In genomic region chr19:11225815-11226214, GRCh38 we compare ENCODE assay signal across 32 cellular contexts. TPM values are rescaled to one million over a fixed set of nuclear protein-coding genes. Genes with fewer than 3 reads are reported as not detected.
DNase-seq lines count a peak whose midpoint lies in the region; ATAC-seq, FAIRE-seq and TF ChIP-seq lines count a peak whose summit lies in the region.
"Had no signal": no experiment of that assay in that cellular context is flagged by ENCODE, and none has a peak within 500 bp of the region (broad histone marks: within the 10 kb centered on the region; RNA-seq: fewer than 3 reads in every experiment).

No MANE protein-coding gene starts in this region.

- H3K9me1 ChIP-seq in K562 (ENCODE audit: control insufficient read depth, insufficient read depth, low read length) = peaks cover 4% of the 10 kb centered on the region

- peaks cover 35% of the 10 kb centered on the region for H3K36me3 Mint-ChIP-seq in WTC11
- H3K36me3 Mint-ChIP-seq: CD14-positive monocyte had no signal

- no peak overlapping the region for H3K4me2 ChIP-seq in HepG2 (ENCODE audit: low read depth, low read length)
- no peak overlapping the region for H3K4me2 ChIP-seq in K562 (ENCODE audit: insufficient read depth, low read length)
- H3K4me2 ChIP-seq: BLaER1 had no signal

- H3K27me3 ChIP-seq in HepG2 (ENCODE audit: control insufficient read depth in 1 of 2, insufficient read depth in 2 of 2, low read length in 2 of 2) (no peaks in the 10 kb centered on the region), right lobe of liver (no peaks in the 10 kb centered on the region), K562 (ENCODE audit: control insufficient read depth in 2 of 2, insufficient read depth in 2 of 2, low read length in 2 of 2) (no peaks in the 10 kb centered on the region), subcutaneous abdominal adipose tissue (ENCODE audit: control insufficient read depth in 5 of 5, insufficient read depth in 4 of 5, low read length in 5 of 5) (no peaks in the 10 kb centered on the region)
- H3K27me3 ChIP-seq: BE2C, BLaER1 had no signal

- CTCF ChIA-PET in HepG2 (lab: Yijun Ruan, JAX; ENCODE audit: low intra/inter-chr PET ratio, low total read pairs) = no interaction called here
- CTCF ChIA-PET in WTC11 (lab: Charles Lee) = interaction anchor here (0.9 to 1.0 kb wide), 2 partner anchors 18 to 68 kb away, joined by 3 read pairs; no protein-coding TSS in a partner anchor
- CTCF ChIA-PET in K562 (lab: Yijun Ruan, JAX; ENCODE audit: low intra/inter-chr PET ratio) = interaction anchor here (0.6 kb wide), 1 partner anchor 25 kb away, joined by 3 read pairs; no protein-coding TSS in a partner anchor

- TF ChIP-seq RAD21 in HepG2 (CRISPR knock-in tag; IDR thresholded peaks at IDR 0.05) (no peak), K562 (CRISPR knock-in tag; conservative IDR thresholded peaks at IDR 0.05 in 1 of 2, IDR thresholded peaks at IDR 0.05 in 1 of 2) (no peak)

- H3K36me3 ChIP-seq in HepG2 (replicated peaks in 1 of 2; ENCODE audit: control insufficient read depth in 1 of 2, insufficient read depth in 2 of 2, low read length in 2 of 2) = peaks cover 7 to 24% of the 10 kb centered on the region in 2 experiments; a peak in 4 of 5 replicates
- H3K36me3 ChIP-seq in right lobe of liver = peaks cover 0 to 14% (median 9%) of the 10 kb centered on the region in 4 donors
- no peaks in the 10 kb centered on the region for H3K36me3 ChIP-seq in K562 (ENCODE audit: control insufficient read depth, insufficient read depth, low read length)
- H3K36me3 ChIP-seq in subcutaneous abdominal adipose tissue (ENCODE audit: control insufficient read depth in 5 of 5, insufficient read depth in 5 of 5, low read length in 5 of 5) = peaks cover 6 to 74% (median 69%) of the 10 kb centered on the region in 5 donors
- H3K36me3 ChIP-seq: BE2C, BLaER1 had no signal

- no peak overlapping the region for H2AFZ ChIP-seq in HepG2 (ENCODE audit: low read length)
- H2AFZ ChIP-seq in K562 (ENCODE audit: low read depth, low read length) = no peak overlapping the region

- H4K20me1 ChIP-seq in HepG2 (ENCODE audit: insufficient read depth, low read length) (no peaks in the 10 kb centered on the region), K562 (replicated peaks; ENCODE audit: control insufficient read depth, insufficient read depth, low read length) (peaks cover 3% of the 10 kb centered on the region; the same call in 1 of the 2 replicates)
- H4K20me1 ChIP-seq: BLaER1 had no signal

- BruUV-seq in HepG2 (replicated peaks; lab: Mats Ljungman, UMichigan) (no TSS peak), K562 (replicated peaks; lab: Mats Ljungman, UMichigan) (no TSS peak)

- H3K9ac ChIP-seq in HepG2 (ENCODE audit: insufficient read depth, low read depth, low read length) (no peak overlapping the region), K562 (ENCODE audit: insufficient read depth in 1 of 2, low read depth in 2 of 2, low read length in 2 of 2) (no peak overlapping the region), subcutaneous abdominal adipose tissue (ENCODE audit: low read length in 5 of 5) (no peak overlapping the region)
- H3K9ac ChIP-seq: BLaER1 had no signal

- H3K27ac Mint-ChIP-seq in WTC11 = no peak overlapping the region
- H3K27ac Mint-ChIP-seq: CD4-positive, alpha-beta memory T cell; CD4-positive, CD25-positive, alpha-beta regulatory T cell; CD8-positive, alpha-beta memory T cell had no signal

- H3K27me3 Mint-ChIP-seq in WTC11 (ENCODE audit: low read depth) = no peaks in the 10 kb centered on the region
- H3K27me3 Mint-ChIP-seq: CD4-positive, CD25-positive, alpha-beta regulatory T cell had no signal

- POLR2A ChIA-PET in HepG2 (lab: Yijun Ruan, JAX) (no interaction called here), WTC11 (lab: Charles Lee) (no interaction called here), K562 (lab: Yijun Ruan, JAX) (no interaction called here)

- H3K9me3 ChIP-seq in HepG2 (ENCODE audit: low read length) (no peaks in the 10 kb centered on the region), right lobe of liver (no peaks in the 10 kb centered on the region), K562 (replicated peaks; ENCODE audit: control insufficient read depth, insufficient read depth, low read depth, low read length) (peaks cover 4% of the 10 kb centered on the region; the same call in 1 of the 2 replicates), subcutaneous abdominal adipose tissue (ENCODE audit: control insufficient read depth in 5 of 5, low read length in 5 of 5) (peaks cover 0 to 13% (median 11%) of the 10 kb centered on the region in 5 donors)

- TF ChIP-seq CTCF in HepG2 (CRISPR knock-in tag; IDR thresholded peaks at IDR 0.05) = no peak
- TF ChIP-seq CTCF in right lobe of liver (IDR thresholded peaks at IDR 0.05) = no peak
- TF ChIP-seq CTCF in WTC11 (IDR thresholded peaks at IDR 0.05) = no peak
- no peak for TF ChIP-seq CTCF in K562 (IDR thresholded peaks at IDR 0.05 in 2 of 3, conservative IDR thresholded peaks at IDR 0.05 in 1 of 3; ENCODE audit: insufficient read depth in 2 of 3, low read depth in 1 of 3, low read length in 3 of 3)

- 98% methylated on average over 3 of the region's 3 CpGs for WGBS in HepG2 (ENCODE audit: low lambda C conversion rate)
- WGBS in right lobe of liver (ENCODE audit: insufficient coverage, low coverage, low lambda C conversion rate, missing lambda C conversion rate) = no CpG with 5 or more reads among the region's 3 CpGs
- 92% methylated on average over 3 of the region's 3 CpGs for WGBS in K562 (ENCODE audit: insufficient coverage, low coverage, missing lambda C conversion rate)

- peaks cover 14% of the 10 kb centered on the region for H3K9me3 Mint-ChIP-seq in WTC11

- no peak for TF ChIP-seq POLR2A in HepG2 (IDR thresholded peaks at IDR 0.05; ENCODE audit: insufficient read depth in 1 of 2, low read depth in 2 of 2, low read length in 2 of 2)
- no peak for TF ChIP-seq POLR2A in right lobe of liver (IDR thresholded peaks at IDR 0.05)
- TF ChIP-seq POLR2A in K562 (conservative IDR thresholded peaks at IDR 0.05) = no peak

- in situ Hi-C loops in HepG2 (cut with HindIII; ENCODE audit: extremely low pct_ligation_motif_present, low pct_unique_long_range_greater_than_20kb) = no loop called here
- in situ Hi-C loops in K562 (cut with MboI) = no loop called here
- in situ Hi-C loops in G401 (cut with HindIII; ENCODE audit: low sequenced_read_pairs) = no loop called here

- TF ChIP-seq EP300 in HepG2 (IDR thresholded peaks at IDR 0.05; ENCODE audit: low read depth in 2 of 2, low read length in 2 of 2) = no peak
- no peak for TF ChIP-seq EP300 in HepG2 (CRISPR knock-in tag; IDR thresholded peaks at IDR 0.05; ENCODE audit: borderline replicate concordance)
- no peak for TF ChIP-seq EP300 in K562 (IDR thresholded peaks at IDR 0.05; ENCODE audit: low read length)

- H3K27ac ChIP-seq in HepG2 (ENCODE audit: extremely low read length, insufficient read depth, low read length) = no peak overlapping the region
- peak overlapping the region in 1 of 3 donors; percentile 71 for H3K27ac ChIP-seq in right lobe of liver
- no peak overlapping the region for H3K27ac ChIP-seq in K562 (ENCODE audit: extremely low read depth, low read depth, low read length)
- peak overlapping the region; percentile 74 for H3K27ac ChIP-seq in subcutaneous abdominal adipose tissue (ENCODE audit: low read depth, low read length)
- H3K27ac ChIP-seq: BLaER1 had no signal

- ATAC-seq in HepG2 (no peak), right lobe of liver (no peak), WTC11 (no peak), K562 (no peak), left colon (no peak)

- no peaks in the 10 kb centered on the region for H3K79me2 ChIP-seq in HepG2 (ENCODE audit: insufficient read depth, low read length)
- no peaks in the 10 kb centered on the region for H3K79me2 ChIP-seq in K562 (ENCODE audit: control insufficient read depth, insufficient read depth, low read length)

- intact Hi-C loops in HepG2 (cut with micrococcal nuclease; ENCODE audit: unreplicated experiment) (no loop called here), right lobe of liver (cut with DNase I) (no loop called here), K562 (cut with micrococcal nuclease) (no loop called here), left colon (cut with DNase I, micrococcal nuclease) (no loop called here)

- no peak for DNase-seq in HepG2 (ENCODE audit: low spot score)
- DNase-seq in right lobe of liver = no peak
- no peak for DNase-seq in WTC11 (ENCODE audit: low spot score)
- DNase-seq in K562 (ENCODE audit: extremely low read depth in 1 of 4, low spot score in 3 of 4) = no peak
- no peak for DNase-seq in G401 (ENCODE audit: low spot score)
- DNase-seq in left colon = no peak
- no peak for DNase-seq in superior temporal gyrus (ENCODE audit: extremely low spot score)
- DNase-seq: 8988T; ACHN; BE2C; C1 segment of cervical spinal cord; CD4-positive, alpha-beta memory T cell; CD4-positive, CD25-positive, alpha-beta regulatory T cell; CD8-positive, alpha-beta memory T cell; COR-L47; DMS 273 treated with DMSO at 0.1 percent for 48 hours; DMS153; DMS53; DMS79; DND-41; EL; GF-D8 had no signal

- H3K4me1 ChIP-seq in HepG2 (ENCODE audit: insufficient read depth, low read length) (peaks cover 7% of the 10 kb centered on the region), right lobe of liver (peaks cover 0 to 11% (median 4%) of the 10 kb centered on the region in 4 donors), K562 (replicated peaks in 1 of 2; ENCODE audit: control insufficient read depth in 2 of 2, insufficient read depth in 2 of 2, low read length in 2 of 2) (peaks cover 4 to 18% of the 10 kb centered on the region in 2 experiments; a peak in 3 of 5 replicates), subcutaneous abdominal adipose tissue (ENCODE audit: control insufficient read depth in 5 of 5, insufficient read depth in 5 of 5, low read length in 5 of 5) (peaks cover 3 to 32% (median 28%) of the 10 kb centered on the region in 5 donors)
- H3K4me1 ChIP-seq: BE2C, BLaER1 had no signal

- H3K4me1 Mint-ChIP-seq in WTC11 = peaks cover 3% of the 10 kb centered on the region; the same call in 1 of the 2 replicates
- H3K4me1 Mint-ChIP-seq: CD4-positive, alpha-beta memory T cell; CD4-positive, CD25-positive, alpha-beta regulatory T cell; CD8-positive, alpha-beta memory T cell had no signal

- H3K4me3 ChIP-seq in HepG2 (replicated peaks in 1 of 3; ENCODE audit: insufficient read depth in 1 of 3, low read depth in 2 of 3, low read length in 3 of 3) (no peak overlapping the region), right lobe of liver (no peak overlapping the region), K562 (no peak overlapping the region), subcutaneous abdominal adipose tissue (ENCODE audit: low read depth in 1 of 5, low read length in 5 of 5) (no peak overlapping the region)
- H3K4me3 ChIP-seq: BLaER1 had no signal

- H3K4me3 Mint-ChIP-seq in WTC11 = no peak overlapping the region
- H3K4me3 Mint-ChIP-seq: CD14-positive monocyte; CD4-positive, alpha-beta memory T cell; CD4-positive, CD25-positive, alpha-beta regulatory T cell; CD8-positive, alpha-beta memory T cell had no signal

- FAIRE-seq in HepG2 (lab: Jason Lieb, UNC) (no peak), K562 (lab: Jason Lieb, UNC) (no peak)
- FAIRE-seq: A204.1, G401.6, GM12891, GM19239 had no signal

RNA-seq across cellular contexts. Expression of gene ANGPTL8, which starts 13.6 kb away (rescaled TPM):
- 9.8 and 27.3 TPM in 2 replicates for total RNA-seq in HepG2 (2016; rRNA removed; fragmentation: Illumina TruSeq; extraction: Trizol)
- total RNA-seq in HepG2 (2016; cell fraction: cytosol; rRNA removed; fragmentation: Illumina TruSeq; extraction: Trizol; ENCODE audit: low read depth) = 8.5 and 9.2 TPM in 2 replicates
- total RNA-seq in HepG2 (2016; cell fraction: insoluble cytoplasmic fraction; rRNA removed; fragmentation: Illumina TruSeq; extraction: Trizol) = 10.0 and 28.0 TPM in 2 replicates
- 4.7 and 6.0 TPM in 2 replicates for total RNA-seq in HepG2 (2016; cell fraction: membrane; rRNA removed; fragmentation: Illumina TruSeq; extraction: Trizol)
- total RNA-seq in HepG2 (2016; cell fraction: nucleus; rRNA removed; fragmentation: Illumina TruSeq; extraction: Trizol) = 17.9 and 23.8 TPM in 2 replicates
- 243 and 436 TPM in 2 replicates for polyA plus RNA-seq in HepG2 (2011; rRNA removed)
- polyA plus RNA-seq in HepG2 (2011; cell fraction: cytosol; rRNA removed) = 348 and 360 TPM in 2 replicates
- 144 and 221 TPM in 2 replicates for polyA plus RNA-seq in HepG2 (2011; cell fraction: nucleus; rRNA removed)
- polyA plus RNA-seq in HepG2 (2012) = 51.8 and 140 TPM in 2 replicates
- 5.4 and 8.8 TPM in 2 replicates for polyA plus RNA-seq in HepG2 (2016; cell fraction: cytosol; fragmentation: Illumina TruSeq; extraction: Trizol; ENCODE audit: low read depth)
- polyA plus RNA-seq in HepG2 (2016; cell fraction: insoluble cytoplasmic fraction; fragmentation: Illumina TruSeq; extraction: Trizol; ENCODE audit: low read depth) = 8.3 and 9.3 TPM in 2 replicates
- 5.7 and 6.0 TPM in 2 replicates for polyA plus RNA-seq in HepG2 (2016; cell fraction: membrane; fragmentation: Illumina TruSeq; extraction: Trizol; ENCODE audit: low read depth)
- polyA plus RNA-seq in HepG2 (2016; cell fraction: nucleus; fragmentation: Illumina TruSeq; extraction: Trizol; ENCODE audit: insufficient read depth, low read depth) = 33.3 and 34.8 TPM in 2 replicates
- 46.9 TPM in 1 of 2 replicates, not detected in the other for polyA minus RNA-seq in HepG2 (2011; rRNA and poly(A)+ RNA removed; ENCODE audit: low replicate concordance)
- polyA minus RNA-seq in HepG2 (2011; cell fraction: cytosol; rRNA and poly(A)+ RNA removed) = 34.2 and 44.2 TPM in 2 replicates
- 16.1 and 21.8 TPM in 2 replicates for polyA minus RNA-seq in HepG2 (2011; cell fraction: nucleus; rRNA and poly(A)+ RNA removed)
- total RNA-seq in right lobe of liver = 100 to 1,000 TPM in 4 of 6 experiments, 10 to 100 TPM in 2; 56.7 to 287 (median 140) TPM
- total RNA-seq in WTC11 (2021) = 0.30 TPM in 1 of 3 replicates, not detected in the others
- not detected in 2 replicates for total RNA-seq in K562 (2011; cell fraction: chromatin; rRNA removed; ENCODE audit: low replicate concordance)
- not detected in 2 replicates for total RNA-seq in K562 (2011; cell fraction: nucleolus; rRNA removed)
- not detected in 2 replicates for total RNA-seq in K562 (2011; cell fraction: nucleoplasm; rRNA removed)
- not detected in 2 replicates for total RNA-seq in K562 (2014; rRNA removed)
- not detected in 2 replicates for total RNA-seq in K562 (2014; rRNA removed; fragmentation: Illumina TruSeq; extraction: Trizol)
- not detected in 2 replicates for total RNA-seq in K562 (2015; rRNA removed; fragmentation: Illumina TruSeq; extraction: Trizol)
- not detected in 2 replicates for total RNA-seq in K562 (2021)
- polyA plus RNA-seq in K562 (2011; rRNA removed) = not detected in 2 replicates
- not detected in 2 replicates for polyA plus RNA-seq in K562 (2011; cell fraction: cytosol; rRNA removed)
- not detected in 2 replicates for polyA plus RNA-seq in K562 (2011; cell fraction: nucleus; rRNA removed)
- not detected in 2 replicates for polyA plus RNA-seq in K562 (2012)
- not detected in 2 replicates for polyA plus RNA-seq in K562 (2014; fragmentation: Illumina TruSeq; extraction: Trizol)
- polyA plus RNA-seq in K562 (2014; fragmentation: Nextera tagmentation; extraction: Ambion mirVana) = not detected
- not detected in 2 replicates for polyA plus RNA-seq in K562 (2014; rRNA removed)
- not detected in 2 replicates for polyA minus RNA-seq in K562 (2011; rRNA and poly(A)+ RNA removed)
- polyA minus RNA-seq in K562 (2011; cell fraction: cytosol; rRNA and poly(A)+ RNA removed) = not detected in 2 replicates
- polyA minus RNA-seq in K562 (2011; cell fraction: nucleus; rRNA and poly(A)+ RNA removed) = not detected in 2 replicates
- not detected in 2 replicates for total RNA-seq in G401 (2014; rRNA removed; shearing (Covaris generic))
- total RNA-seq in left colon = not detected
- total RNA-seq: A673; CD4-positive, alpha-beta memory T cell; CD4-positive, CD25-positive, alpha-beta regulatory T cell; CD8-positive, alpha-beta memory T cell; Daoy had no signal
- polyA plus RNA-seq: AG04450; CD14-positive monocyte; CD4-positive, alpha-beta memory T cell; CD4-positive, CD25-positive, alpha-beta regulatory T cell; CD8-positive, alpha-beta memory T cell had no signal

RNA-seq across cellular contexts. Expression of gene KANK2, which starts 28.5 kb away (rescaled TPM):
- total RNA-seq in HepG2 (2016; rRNA removed; fragmentation: Illumina TruSeq; extraction: Trizol) = 11.0 and 12.9 TPM in 2 replicates
- total RNA-seq in HepG2 (2016; cell fraction: cytosol; rRNA removed; fragmentation: Illumina TruSeq; extraction: Trizol; ENCODE audit: low read depth) = 1.5 TPM in 2 replicates
- 10.8 and 16.5 TPM in 2 replicates for total RNA-seq in HepG2 (2016; cell fraction: insoluble cytoplasmic fraction; rRNA removed; fragmentation: Illumina TruSeq; extraction: Trizol)
- 6.2 TPM in 2 replicates for total RNA-seq in HepG2 (2016; cell fraction: membrane; rRNA removed; fragmentation: Illumina TruSeq; extraction: Trizol)
- 12.8 and 13.5 TPM in 2 replicates for total RNA-seq in HepG2 (2016; cell fraction: nucleus; rRNA removed; fragmentation: Illumina TruSeq; extraction: Trizol)
- polyA plus RNA-seq in HepG2 (2011; rRNA removed) = 5.7 and 6.8 TPM in 2 replicates
- polyA plus RNA-seq in HepG2 (2011; cell fraction: cytosol; rRNA removed) = 4.3 and 5.1 TPM in 2 replicates
- 21.5 and 24.8 TPM in 2 replicates for polyA plus RNA-seq in HepG2 (2011; cell fraction: nucleus; rRNA removed)
- 7.1 and 11.3 TPM in 2 replicates for polyA plus RNA-seq in HepG2 (2012)
- 0.79 and 1.2 TPM in 2 replicates for polyA plus RNA-seq in HepG2 (2016; cell fraction: cytosol; fragmentation: Illumina TruSeq; extraction: Trizol; ENCODE audit: low read depth)
- 8.4 and 13.7 TPM in 2 replicates for polyA plus RNA-seq in HepG2 (2016; cell fraction: insoluble cytoplasmic fraction; fragmentation: Illumina TruSeq; extraction: Trizol; ENCODE audit: low read depth)
- polyA plus RNA-seq in HepG2 (2016; cell fraction: membrane; fragmentation: Illumina TruSeq; extraction: Trizol; ENCODE audit: low read depth) = 2.9 and 3.9 TPM in 2 replicates
- polyA plus RNA-seq in HepG2 (2016; cell fraction: nucleus; fragmentation: Illumina TruSeq; extraction: Trizol; ENCODE audit: insufficient read depth, low read depth) = 27.2 and 28.0 TPM in 2 replicates
- 25.5 and 78.0 TPM in 2 replicates for polyA minus RNA-seq in HepG2 (2011; rRNA and poly(A)+ RNA removed; ENCODE audit: low replicate concordance)
- polyA minus RNA-seq in HepG2 (2011; cell fraction: cytosol; rRNA and poly(A)+ RNA removed) = 8.5 and 9.8 TPM in 2 replicates
- 5.2 and 9.0 TPM in 2 replicates for polyA minus RNA-seq in HepG2 (2011; cell fraction: nucleus; rRNA and poly(A)+ RNA removed)
- total RNA-seq in right lobe of liver = 10 to 100 TPM; 36.3 to 65.4 (median 50.4) TPM
- total RNA-seq in WTC11 (2021) = 31.8 to 35.1 TPM (median 33.2 TPM) in 3 replicates
- 29.2 and 60.7 TPM in 2 replicates for total RNA-seq in K562 (2011; cell fraction: chromatin; rRNA removed; ENCODE audit: low replicate concordance)
- 29.0 and 31.2 TPM in 2 replicates for total RNA-seq in K562 (2011; cell fraction: nucleolus; rRNA removed)
- 30.1 and 39.5 TPM in 2 replicates for total RNA-seq in K562 (2011; cell fraction: nucleoplasm; rRNA removed)
- 32.2 and 41.2 TPM in 2 replicates for total RNA-seq in K562 (2014; rRNA removed)
- 12.7 and 13.9 TPM in 2 replicates for total RNA-seq in K562 (2014; rRNA removed; fragmentation: Illumina TruSeq; extraction: Trizol)
- total RNA-seq in K562 (2015; rRNA removed; fragmentation: Illumina TruSeq; extraction: Trizol) = 19.8 and 21.3 TPM in 2 replicates
- total RNA-seq in K562 (2021) = 36.0 and 37.5 TPM in 2 replicates
- polyA plus RNA-seq in K562 (2011; rRNA removed) = 10.8 and 13.5 TPM in 2 replicates
- polyA plus RNA-seq in K562 (2011; cell fraction: cytosol; rRNA removed) = 9.4 and 26.1 TPM in 2 replicates
- 15.1 and 27.0 TPM in 2 replicates for polyA plus RNA-seq in K562 (2011; cell fraction: nucleus; rRNA removed)
- 30.1 and 49.8 TPM in 2 replicates for polyA plus RNA-seq in K562 (2012)
- 47.7 and 47.8 TPM in 2 replicates for polyA plus RNA-seq in K562 (2014; fragmentation: Illumina TruSeq; extraction: Trizol)
- polyA plus RNA-seq in K562 (2014; fragmentation: Nextera tagmentation; extraction: Ambion mirVana) = 1 to 10 TPM; 4.4 to 5.6 TPM
- 17.4 and 24.6 TPM in 2 replicates for polyA plus RNA-seq in K562 (2014; rRNA removed)
- 7.2 and 12.8 TPM in 2 replicates for polyA minus RNA-seq in K562 (2011; rRNA and poly(A)+ RNA removed)
- 18.5 and 26.0 TPM in 2 replicates for polyA minus RNA-seq in K562 (2011; cell fraction: cytosol; rRNA and poly(A)+ RNA removed)
- polyA minus RNA-seq in K562 (2011; cell fraction: nucleus; rRNA and poly(A)+ RNA removed) = 6.7 and 6.9 TPM in 2 replicates
- 122 and 129 TPM in 2 replicates for total RNA-seq in G401 (2014; rRNA removed; shearing (Covaris generic))
- total RNA-seq in left colon = 10 to 100 TPM; 28.5 to 85.3 TPM

RNA-seq across cellular contexts. Expression of gene DOCK6, which starts 36.5 kb away (rescaled TPM):
- 4.1 and 5.4 TPM in 2 replicates for total RNA-seq in HepG2 (2016; rRNA removed; fragmentation: Illumina TruSeq; extraction: Trizol)
- 4.1 and 5.4 TPM in 2 replicates for total RNA-seq in HepG2 (2016; cell fraction: cytosol; rRNA removed; fragmentation: Illumina TruSeq; extraction: Trizol; ENCODE audit: low read depth)
- total RNA-seq in HepG2 (2016; cell fraction: insoluble cytoplasmic fraction; rRNA removed; fragmentation: Illumina TruSeq; extraction: Trizol) = 3.1 and 3.4 TPM in 2 replicates
- 3.4 and 4.4 TPM in 2 replicates for total RNA-seq in HepG2 (2016; cell fraction: membrane; rRNA removed; fragmentation: Illumina TruSeq; extraction: Trizol)
- total RNA-seq in HepG2 (2016; cell fraction: nucleus; rRNA removed; fragmentation: Illumina TruSeq; extraction: Trizol) = 5.8 and 8.9 TPM in 2 replicates
- polyA plus RNA-seq in HepG2 (2011; rRNA removed) = 38.1 and 46.6 TPM in 2 replicates
- 15.5 and 23.3 TPM in 2 replicates for polyA plus RNA-seq in HepG2 (2011; cell fraction: cytosol; rRNA removed)
- polyA plus RNA-seq in HepG2 (2011; cell fraction: nucleus; rRNA removed) = 209 and 275 TPM in 2 replicates
- polyA plus RNA-seq in HepG2 (2012) = 28.7 and 32.5 TPM in 2 replicates
- 1.4 and 1.7 TPM in 2 replicates for polyA plus RNA-seq in HepG2 (2016; cell fraction: cytosol; fragmentation: Illumina TruSeq; extraction: Trizol; ENCODE audit: low read depth)
- polyA plus RNA-seq in HepG2 (2016; cell fraction: insoluble cytoplasmic fraction; fragmentation: Illumina TruSeq; extraction: Trizol; ENCODE audit: low read depth) = 5.4 and 9.2 TPM in 2 replicates
- polyA plus RNA-seq in HepG2 (2016; cell fraction: membrane; fragmentation: Illumina TruSeq; extraction: Trizol; ENCODE audit: low read depth) = 3.5 and 3.9 TPM in 2 replicates
- 29.0 and 30.8 TPM in 2 replicates for polyA plus RNA-seq in HepG2 (2016; cell fraction: nucleus; fragmentation: Illumina TruSeq; extraction: Trizol; ENCODE audit: insufficient read depth, low read depth)
- polyA minus RNA-seq in HepG2 (2011; rRNA and poly(A)+ RNA removed; ENCODE audit: low replicate concordance) = 8.5 and 93.0 TPM in 2 replicates
- polyA minus RNA-seq in HepG2 (2011; cell fraction: cytosol; rRNA and poly(A)+ RNA removed) = 27.5 and 35.8 TPM in 2 replicates
- 45.7 and 50.6 TPM in 2 replicates for polyA minus RNA-seq in HepG2 (2011; cell fraction: nucleus; rRNA and poly(A)+ RNA removed)
- total RNA-seq in right lobe of liver = 10 to 100 TPM; 19.9 to 45.9 (median 30.4) TPM
- total RNA-seq in WTC11 (2021) = 88.8 to 100 TPM (median 90.7 TPM) in 3 replicates
- total RNA-seq in K562 (2011; cell fraction: chromatin; rRNA removed; ENCODE audit: low replicate concordance) = 79.9 and 184 TPM in 2 replicates
- 88.2 and 89.2 TPM in 2 replicates for total RNA-seq in K562 (2011; cell fraction: nucleolus; rRNA removed)
- total RNA-seq in K562 (2011; cell fraction: nucleoplasm; rRNA removed) = 65.6 and 76.9 TPM in 2 replicates
- total RNA-seq in K562 (2014; rRNA removed) = 3.8 and 5.7 TPM in 2 replicates
- total RNA-seq in K562 (2014; rRNA removed; fragmentation: Illumina TruSeq; extraction: Trizol) = 2.0 and 2.4 TPM in 2 replicates
- 1.9 and 2.3 TPM in 2 replicates for total RNA-seq in K562 (2015; rRNA removed; fragmentation: Illumina TruSeq; extraction: Trizol)
- 19.3 and 20.2 TPM in 2 replicates for total RNA-seq in K562 (2021)
- polyA plus RNA-seq in K562 (2011; rRNA removed) = 7.0 and 14.5 TPM in 2 replicates
- 8.0 and 14.5 TPM in 2 replicates for polyA plus RNA-seq in K562 (2011; cell fraction: cytosol; rRNA removed)
- 78.6 and 79.9 TPM in 2 replicates for polyA plus RNA-seq in K562 (2011; cell fraction: nucleus; rRNA removed)
- 7.9 and 22.7 TPM in 2 replicates for polyA plus RNA-seq in K562 (2012)
- polyA plus RNA-seq in K562 (2014; fragmentation: Illumina TruSeq; extraction: Trizol) = 4.4 and 7.3 TPM in 2 replicates
- under 1 TPM; 0.35 to 0.46 TPM for polyA plus RNA-seq in K562 (2014; fragmentation: Nextera tagmentation; extraction: Ambion mirVana)
- 10.0 and 11.8 TPM in 2 replicates for polyA plus RNA-seq in K562 (2014; rRNA removed)
- 5.3 and 5.8 TPM in 2 replicates for polyA minus RNA-seq in K562 (2011; rRNA and poly(A)+ RNA removed)
- polyA minus RNA-seq in K562 (2011; cell fraction: cytosol; rRNA and poly(A)+ RNA removed) = 8.8 and 17.8 TPM in 2 replicates
- polyA minus RNA-seq in K562 (2011; cell fraction: nucleus; rRNA and poly(A)+ RNA removed) = 15.8 and 20.2 TPM in 2 replicates
- 12.2 and 23.6 TPM in 2 replicates for total RNA-seq in G401 (2014; rRNA removed; shearing (Covaris generic))
- total RNA-seq in left colon = 10 to 100 TPM; 64.7 to 77.6 TPM
- polyA plus RNA-seq: CD4-positive, alpha-beta memory T cell had no signal

Comparison
In these comparisons a context has a peak if more than half of its experiments do, and no peak if none do; other contexts are left out.
1. Of the 241 proteins assayed by ChIP-seq in both HepG2 and K562: peak only in HepG2: none; only in K562: none; in both: ZNF121; in neither: 240.